8 cellular contexts compared by ENCODE assay signal in the genomic region with DNA sequence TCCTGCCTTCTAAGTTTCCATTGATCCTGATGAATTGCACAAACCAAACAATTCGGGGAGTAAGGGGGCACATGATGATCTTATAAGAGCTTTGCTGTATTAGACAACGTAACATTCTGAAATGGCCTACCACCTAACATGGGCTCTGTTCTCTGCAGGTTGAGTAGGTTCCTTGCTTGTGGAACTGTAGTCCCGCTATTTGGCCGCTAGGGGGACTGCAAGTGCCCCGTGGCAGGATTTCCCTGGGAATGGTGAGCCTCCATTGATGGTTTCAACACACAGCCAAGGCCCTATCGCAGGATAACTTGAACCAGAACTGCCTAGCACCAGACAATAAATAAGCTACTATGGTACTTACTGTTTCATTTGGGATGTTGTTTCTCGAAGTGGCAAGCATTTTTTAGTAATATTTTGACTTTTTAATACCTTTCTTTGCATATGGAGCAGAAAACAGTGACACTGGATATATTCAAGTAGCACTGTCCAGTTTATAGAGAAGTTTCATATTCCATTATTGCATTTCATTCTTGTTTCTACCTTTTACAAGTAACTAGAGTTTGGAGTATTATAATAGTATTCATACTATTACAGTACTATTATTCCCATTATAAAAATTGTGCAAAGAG. TPM values are rescaled to one million over a fixed set of nuclear protein-coding genes. Genes with fewer than 3 reads are reported as not detected.
DNase-seq lines count a peak whose midpoint lies in the region; ATAC-seq and TF ChIP-seq lines count a peak whose summit lies in the region.
"Had no signal": no experiment of that assay in that cellular context is flagged by ENCODE, and none has a peak within 500 bp of the region (broad histone marks: within the 10 kb centered on the region; RNA-seq: fewer than 3 reads in every experiment).

No MANE protein-coding gene starts in this region.

- no peaks in the 10 kb centered on the region for H3K27me3 ChIP-seq in upper lobe of right lung

- intact Hi-C loops in left cardiac atrium (cut with DNase I): no loop called here
- intact Hi-C loops in upper lobe of right lung (cut with DNase I): no loop called here

- H3K4me3 ChIP-seq in GM12864 (ENCODE audit: low read depth, low read length): no peak overlapping the region
- H3K4me3 ChIP-seq in upper lobe of right lung: no peak overlapping the region

- no peaks in the 10 kb centered on the region for H3K36me3 ChIP-seq in upper lobe of right lung

- ATAC-seq in left cardiac atrium: peak in 1 of 2 donors; percentile 42
- peak; percentile 89 for ATAC-seq in upper lobe of right lung

- in situ Hi-C loops in SK-MEL-5 (cut with HindIII; ENCODE audit: low pct_unique_long_range_greater_than_20kb, low sequenced_read_pairs): no loop called here

- H3K9me3 ChIP-seq in upper lobe of right lung: no peaks in the 10 kb centered on the region

- TF ChIP-seq CTCF in GM12864 (IDR thresholded peaks at IDR 0.05; ENCODE audit: low read depth, low read length, missing control alignments): peak; percentile 59
- peak; percentile 69 for TF ChIP-seq CTCF in upper lobe of right lung (IDR thresholded peaks at IDR 0.05)

- H3K27ac ChIP-seq in upper lobe of right lung: no peak overlapping the region

- no peaks in the 10 kb centered on the region for H3K4me1 ChIP-seq in upper lobe of right lung

- no peak for DNase-seq in GM12864 (ENCODE audit: low read depth)
- DNase-seq in HCEC 1CT: peak; percentile 37
- peak; percentile 68 for DNase-seq in SK-MEL-5 (ENCODE audit: low read depth, low spot score)
- peak; percentile 23 for DNase-seq in left cardiac atrium
- no peak for DNase-seq in upper lobe of right lung
- DNase-seq in stimulated activated naive CD4-positive, alpha-beta T cell (lab: John Stamatoyannopoulos, UW): no peak
- DNase-seq in activated CD4-positive, alpha-beta T cell treated with anti-CD3 and anti-CD28 coated beads, Interleukin-2, amount 50 U/mL, for 4 hours: no peak
- DNase-seq: naive B cell had no signal

RNA-seq across cellular contexts. Expression of gene AR, which starts 11.9 kb away (rescaled TPM):
- 0.21 and 0.67 TPM in 2 replicates for total RNA-seq in SK-MEL-5 (2014; rRNA removed; shearing (Covaris generic))
- 0.52 and 0.83 TPM in 2 replicates for polyA plus RNA-seq in SK-MEL-5 (2015; cell fraction: cytosol; rRNA removed)
- 0.85 and 0.86 TPM in 2 replicates for polyA plus RNA-seq in SK-MEL-5 (2015; cell fraction: nucleus; rRNA removed)
- total RNA-seq in left cardiac atrium: 10 to 100 TPM in 1 of 2 donors, 1 to 10 TPM in 1; 9.4 to 14.4 TPM
- 5.3 TPM for total RNA-seq in upper lobe of right lung

Comparison
In these comparisons a context has a peak if more than half of its experiments do, and no peak if none do; other contexts are left out.
1. DNase-seq: peak in HCEC 1CT (single experiment), SK-MEL-5 (single experiment) and left cardiac atrium (single experiment); none in GM12864 (single experiment), upper lobe of right lung (single experiment), stimulated activated naive CD4-positive, alpha-beta T cell (0 of 6) and activated CD4-positive, alpha-beta T cell treated with anti-CD3 and anti-CD28 coated beads, Interleukin-2, amount 50 U/mL, for 4 hours (0 of 2).